8 cellular contexts compared by ENCODE assay signal in genomic region chr3:145094355-145094941, GRCh38.
DNase-seq lines count a peak whose midpoint lies in the region; ATAC-seq and TF ChIP-seq lines count a peak whose summit lies in the region.

No MANE protein-coding gene starts in this region.

- no peak overlapping the region for H4K8ac ChIP-seq in IMR-90 (ENCODE audit: low read depth in 2 of 2, low read length in 2 of 2)

- peak; percentile 24 for DNase-seq in GM10266 (ENCODE audit: extremely low spot score)
- DNase-seq in IMR-90: peak; percentile 54
- DNase-seq in astrocyte of the cerebellum (ENCODE audit: low read depth): peak; percentile 56
- peak; percentile 3 for DNase-seq in occipital lobe (lab: John Stamatoyannopoulos, UW)
- DNase-seq in NCI-H1930 (lab: John Stamatoyannopoulos, UW): no peak
- no peak for DNase-seq in coronary artery (ENCODE audit: low spot score)
- no peak for DNase-seq in midbrain (lab: John Stamatoyannopoulos, UW)

- ATAC-seq in GM21723 (IDR thresholded peaks at IDR 0.05; ENCODE audit: unreplicated experiment): peak; percentile 98
- peak; percentile 70 for ATAC-seq in IMR-90 (ENCODE audit: low read depth)

- CTCF ChIA-PET in IMR-90 (lab: Yijun Ruan, JAX): no interaction called here

- no peaks in the 10 kb centered on the region; the same call in 1 of the 2 replicates for H3K9me3 ChIP-seq in IMR-90 (ENCODE audit: control insufficient read depth, insufficient read depth, low read length)

- no peaks in the 10 kb centered on the region for H4K20me1 ChIP-seq in IMR-90 (ENCODE audit: insufficient read depth, low read length)

- no peak overlapping the region for H3K18ac ChIP-seq in IMR-90 (ENCODE audit: low read depth, low read length)

- H2BK5ac ChIP-seq in IMR-90 (ENCODE audit: low read depth, low read length, poor library complexity, severe bottlenecking): no peak overlapping the region

- H4K5ac ChIP-seq in IMR-90 (ENCODE audit: low read depth, low read length): no peak overlapping the region

- WGBS in IMR-90 (ENCODE audit: extremely low coverage in 2 of 2, insufficient read length in 1 of 2), 2 experiments: no CpG with 5 or more reads among the region's 3 CpGs

- no peak overlapping the region for H3K14ac ChIP-seq in IMR-90 (replicated peaks; ENCODE audit: low read depth, low read length)

- no peak overlapping the region for H2BK120ac ChIP-seq in IMR-90 (ENCODE audit: low read depth, low read length)

- intact Hi-C loops in IMR-90 (cut with micrococcal nuclease): no loop called here

- no peak overlapping the region for H3K9ac ChIP-seq in IMR-90 (ENCODE audit: low read depth, low read length)

- H4K91ac ChIP-seq in IMR-90 (ENCODE audit: insufficient read depth, low read depth, low read length): no peak overlapping the region

- H3K4me3 ChIP-seq in IMR-90 (ENCODE audit: insufficient read depth, low read depth, low read length): no peak overlapping the region
- no peak overlapping the region for H3K4me3 ChIP-seq in astrocyte of the cerebellum (ENCODE audit: low read depth, low read length)
- no peak overlapping the region for H3K4me3 ChIP-seq in coronary artery

- no peaks in the 10 kb centered on the region for H3K27me3 ChIP-seq in IMR-90 (ENCODE audit: control insufficient read depth, insufficient read depth, low read length)

- no peak overlapping the region for H3K4me2 ChIP-seq in IMR-90 (ENCODE audit: low read depth, low read length)

- H2AK9ac ChIP-seq in IMR-90 (replicated peaks; ENCODE audit: low read depth, low read length, poor library complexity): no peak overlapping the region

- H2AFZ ChIP-seq in IMR-90 (replicated peaks; ENCODE audit: low read length, poor library complexity): no peak overlapping the region

- dilution Hi-C loops in IMR-90 (cut with HindIII; ENCODE audit: low sequenced_read_pairs, unreplicated experiment): no loop called here

- H3K23ac ChIP-seq in IMR-90 (ENCODE audit: low read depth, low read length): no peak overlapping the region

- no peak overlapping the region for H3K56ac ChIP-seq in IMR-90 (ENCODE audit: extremely low read depth, insufficient read depth, low read length)

- no peaks in the 10 kb centered on the region for H3K36me3 ChIP-seq in IMR-90 (ENCODE audit: control insufficient read depth, insufficient read depth, low read length)

- no peak for TF ChIP-seq CTCF in GM10266 (IDR thresholded peaks at IDR 0.05; ENCODE audit: control insufficient read depth, insufficient read depth, low read depth, missing control alignments)
- no peak for TF ChIP-seq CTCF in IMR-90 (conservative IDR thresholded peaks at IDR 0.05; ENCODE audit: low read depth, low read length)
- no peak for TF ChIP-seq CTCF in astrocyte of the cerebellum (IDR thresholded peaks at IDR 0.05; ENCODE audit: low read depth, low read length, missing control alignments)
- TF ChIP-seq CTCF in coronary artery (IDR thresholded peaks at IDR 0.05): no peak

- POLR2A ChIA-PET in IMR-90 (lab: Charles Lee; ENCODE audit: unreplicated experiment): no interaction called here

- H2AK5ac ChIP-seq in IMR-90 (ENCODE audit: low read depth, low read length): no peak overlapping the region

- TF ChIP-seq RAD21 in IMR-90 (IDR thresholded peaks at IDR 0.05; ENCODE audit: low read length): no peak

- H2BK20ac ChIP-seq in IMR-90 (ENCODE audit: low read depth, low read length): no peak overlapping the region

- H3K9me1 ChIP-seq in IMR-90 (ENCODE audit: insufficient read depth, low read length): no peaks in the 10 kb centered on the region

- H3K27ac ChIP-seq in IMR-90 (ENCODE audit: insufficient read depth, low read length): no peak overlapping the region
- no peak overlapping the region for H3K27ac ChIP-seq in coronary artery

- no peaks in the 10 kb centered on the region for H3K79me1 ChIP-seq in IMR-90 (ENCODE audit: low read depth in 1 of 2, low read length in 2 of 2)

- no peak overlapping the region for H3K4ac ChIP-seq in IMR-90 (ENCODE audit: low read depth, low read length)

- in situ Hi-C loops in IMR-90 (cut with MboI; ENCODE audit: low sequenced_read_pairs): no loop called here
- in situ Hi-C loops in astrocyte of the cerebellum (cut with HindIII; ENCODE audit: low sequenced_read_pairs): no loop called here

- H2BK15ac ChIP-seq in IMR-90 (ENCODE audit: low read depth, low read length): no peak overlapping the region

- H3K4me1 ChIP-seq in IMR-90 (ENCODE audit: control insufficient read depth, insufficient read depth, low read length): no peaks in the 10 kb centered on the region

- TF ChIP-seq POLR2A in IMR-90 (IDR thresholded peaks at IDR 0.05; ENCODE audit: low read depth, low read length): no peak

- BruUV-seq in IMR-90 (replicated peaks; lab: Mats Ljungman, UMichigan): no TSS peak

TF ChIP-seq in IMR-90, 13 proteins besides CTCF, POLR2A, EP300 and RAD21:
- TF ChIP-seq RFX5 (IDR thresholded peaks at IDR 0.05; ENCODE audit: low read depth, low read length) (peak; percentile 92), NFE2L2 (IDR thresholded peaks at IDR 0.05; ENCODE audit: low read depth, low read length) (no peak)

Comparison
In these comparisons a context has a peak if more than half of its experiments do, and no peak if none do; other contexts are left out.
1. DNase-seq: peak in GM10266 (single experiment), IMR-90 (single experiment), astrocyte of the cerebellum (single experiment) and occipital lobe (single experiment); none in NCI-H1930 (0 of 2), coronary artery (single experiment) and midbrain (single experiment).